1 cellular context compared by ENCODE assay signal in genomic region chr10:79886345-79886744, GRCh38.
TF ChIP-seq lines count a peak whose summit lies in the region.

No MANE protein-coding gene starts in this region.

TF ChIP-seq in A549, 52 proteins besides CTCF, POLR2A, EP300 and RAD21:
- TF ChIP-seq E2F6 (IDR thresholded peaks at IDR 0.05; ENCODE audit: borderline replicate concordance, low read depth) = no peak
- TF ChIP-seq NR3C1 (IDR thresholded peaks at IDR 0.05) = no peak
- TF ChIP-seq ATOH8 (CRISPR knock-in tag; IDR thresholded peaks at IDR 0.05; ENCODE audit: low read depth) = no peak
- TF ChIP-seq ELK1 (IDR thresholded peaks at IDR 0.05; ENCODE audit: low read depth, low read length) = no peak
- no peak for TF ChIP-seq CBX8 (IDR thresholded peaks at IDR 0.05)
- no peak for TF ChIP-seq CEBPB (IDR thresholded peaks at IDR 0.05)
- no peak for TF ChIP-seq MAZ (IDR thresholded peaks at IDR 0.05; ENCODE audit: borderline replicate concordance, low read depth, low read length)
- TF ChIP-seq ESRRA (IDR thresholded peaks at IDR 0.05; ENCODE audit: borderline replicate concordance, low read length) = no peak
- TF ChIP-seq ZNF302 (CRISPR knock-in tag; IDR thresholded peaks at IDR 0.05) = no peak
- no peak for TF ChIP-seq HOXB5 (CRISPR knock-in tag; IDR thresholded peaks at IDR 0.05)
- TF ChIP-seq ZC3H11A (IDR thresholded peaks at IDR 0.05) = no peak
- no peak for TF ChIP-seq JUN (IDR thresholded peaks at IDR 0.05)
- no peak for TF ChIP-seq USF2 (IDR thresholded peaks at IDR 0.05)
- no peak for TF ChIP-seq CHD4 (IDR thresholded peaks at IDR 0.05; ENCODE audit: borderline replicate concordance)
- TF ChIP-seq KDM1A (IDR thresholded peaks at IDR 0.05; ENCODE audit: low read depth) = no peak
- no peak for TF ChIP-seq ZSCAN20 (CRISPR knock-in tag; IDR thresholded peaks at IDR 0.05)
- TF ChIP-seq RCOR1 (IDR thresholded peaks at IDR 0.05; ENCODE audit: low read depth, low read length) = no peak
- TF ChIP-seq GATA3 (IDR thresholded peaks at IDR 0.05; ENCODE audit: borderline replicate concordance) = no peak
- TF ChIP-seq HDAC2 (IDR thresholded peaks at IDR 0.05) = no peak
